Comparison of ENCODE assay signal across 1 cellular context in genomic region chr11:75827562-75827961, GRCh38.
TF ChIP-seq lines count a peak whose summit lies in the region.

No MANE protein-coding gene starts in this region.

TF ChIP-seq in GM12878, 131 proteins besides CTCF, POLR2A, EP300 and RAD21:
- TF ChIP-seq SMAD5 (IDR thresholded peaks at IDR 0.05; ENCODE audit: low read depth) (no peak), ESRRA (IDR thresholded peaks at IDR 0.05; ENCODE audit: low read length) (no peak), ZBTB4 (CRISPR knock-in tag; IDR thresholded peaks at IDR 0.05) (no peak), ZNF384 (IDR thresholded peaks at IDR 0.05; ENCODE audit: borderline replicate concordance, low read depth, low read length) (no peak)
TF ChIP-seq in GM12878: peak in this region for 0.
